25 cellular contexts compared by ENCODE assay signal in genomic region chr2:38441346-38441745, GRCh38.
"Had no signal": no experiment of that assay in that cellular context is flagged by ENCODE, and none has a peak within 500 bp of the region (broad histone marks: within the 10 kb centered on the region; RNA-seq: fewer than 3 reads in every experiment).

No MANE protein-coding gene starts in this region.

- H3K27ac ChIP-seq: foreskin keratinocyte, heart right ventricle, left lung, lower lobe of right lung, prostate gland, right atrium auricular region, spleen, testis had no signal

- H3K9me3 Mint-ChIP-seq: activated naive CD8-positive, alpha-beta T cell treated with anti-CD3 and anti-CD28 coated beads, Interleukin-2, amount 50 U/mL, for 24 hours; natural killer cell treated with Interleukin-12 subunit alpha and Interleukin-12 subunit beta and Interleukin-15 and Interleukin-18, amount 100 ng/mL, for 72 hours; T-helper 2 cell treated with Interferon-gamma antibody and Interleukin-4, amounts not matched to agents 5 μg/mL and 100 μg/mL, for 36 hours had no signal

- H3K9me3 ChIP-seq: heart right ventricle, left lung, lower lobe of right lung, mucosa of descending colon, prostate gland, right atrium auricular region, spleen, testis had no signal

- H3K27me3 ChIP-seq: foreskin keratinocyte, heart right ventricle, left lung, right atrium auricular region, spleen, testis had no signal

- FAIRE-seq: urothelium cell line had no signal

- H3K27ac Mint-ChIP-seq: activated CD4-positive, alpha-beta T cell treated with anti-CD3 and anti-CD28 coated beads for 36 hours; activated naive CD8-positive, alpha-beta T cell treated with anti-CD3 and anti-CD28 coated beads, Interleukin-2, amount 50 U/mL, for 24 hours; natural killer cell treated with Interleukin-12 subunit alpha and Interleukin-12 subunit beta and Interleukin-15 and Interleukin-18, amount 100 ng/mL, for 72 hours; T-helper 2 cell treated with Interferon-gamma antibody and Interleukin-4, amounts not matched to agents 5 μg/mL and 100 μg/mL, for 36 hours had no signal

- H3K36me3 Mint-ChIP-seq: natural killer cell treated with Interleukin-12 subunit alpha and Interleukin-12 subunit beta and Interleukin-15 and Interleukin-18, amount 100 ng/mL, for 72 hours had no signal

- H3K4me3 Mint-ChIP-seq: activated CD4-positive, alpha-beta T cell treated with anti-CD3 and anti-CD28 coated beads for 36 hours; activated naive CD8-positive, alpha-beta T cell treated with anti-CD3 and anti-CD28 coated beads, Interleukin-2, amount 50 U/mL, for 24 hours; natural killer cell treated with Interleukin-12 subunit alpha and Interleukin-12 subunit beta and Interleukin-15 and Interleukin-18, amount 100 ng/mL, for 72 hours; T-helper 2 cell treated with Interferon-gamma antibody and Interleukin-4, amounts not matched to agents 5 μg/mL and 100 μg/mL, for 36 hours had no signal

- H3K36me3 ChIP-seq: heart right ventricle, left lung, lower lobe of right lung, prostate gland, right atrium auricular region, spleen had no signal

- DNase-seq: activated CD4-positive, alpha-beta T cell treated with anti-CD3 and anti-CD28 coated beads for 36 hours; activated CD4-positive, alpha-beta T cell treated with anti-CD3 and anti-CD28 coated beads, Interleukin-2, amount 50 U/mL, for 4 hours; activated CD4-positive, CD25-positive, alpha-beta regulatory T cell; activated gamma-delta T cell treated with Interleukin-2 at 50 U/mL for 16 hours; activated naive CD4-positive, alpha-beta T cell treated with anti-CD3 and anti-CD28 coated beads, Interleukin-2, amount 50 U/mL, for 16 hours; activated naive CD8-positive, alpha-beta T cell treated with anti-CD3 and anti-CD28 coated beads, Interleukin-2, amount 50 U/mL, for 24 hours; activated T-cell treated with anti-CD3 and anti-CD28 coated beads for 4 hours; amygdala; central memory CD4-positive, alpha-beta T cell; foreskin keratinocyte; heart right ventricle; left lung; lower lobe of right lung; mesenchymal stem cell; mucosa of descending colon; spleen; stimulated activated naive CD4-positive, alpha-beta T cell; T-helper 1 cell; testis; trophoblast cell had no signal

- H3K4me3 ChIP-seq: heart right ventricle, left lung, lower lobe of right lung, mucosa of descending colon, prostate gland, right atrium auricular region, spleen, testis had no signal
